ENCODE assay signal across 26 cellular contexts in genomic region chr1:222739929-222740328, GRCh38. TPM values are rescaled to one million over a fixed set of nuclear protein-coding genes. Genes with fewer than 3 reads are reported as not detected.
A peak's percentile ranks its signal among the peaks of the same experiment; 100 is the strongest.
DNase-seq lines count a peak whose midpoint lies in the region; ATAC-seq, FAIRE-seq and TF ChIP-seq lines count a peak whose summit lies in the region.
"Had no signal": no experiment of that assay in that cellular context is flagged by ENCODE, and none has a peak within 500 bp of the region (broad histone marks: within the 10 kb centered on the region; RNA-seq: fewer than 3 reads in every experiment).

No MANE protein-coding gene starts in this region.

- H3K27ac Mint-ChIP-seq in activated naive CD8-positive, alpha-beta T cell treated with anti-CD3 and anti-CD28 coated beads, Interleukin-2, amount 50 U/mL, for 24 hours = no peak overlapping the region
- H3K27ac Mint-ChIP-seq in activated naive CD8-positive, alpha-beta T cell treated with anti-CD3 and anti-CD28 coated beads for 36 hours = no peak overlapping the region
- peak overlapping the region; percentile 61 for H3K27ac Mint-ChIP-seq in central memory CD8-positive, alpha-beta T cell (ENCODE audit: low read depth)
- H3K27ac Mint-ChIP-seq: CD4-positive, alpha-beta T cell had no signal

- no peaks in the 10 kb centered on the region for H3K27me3 Mint-ChIP-seq in activated naive CD8-positive, alpha-beta T cell treated with anti-CD3 and anti-CD28 coated beads, Interleukin-2, amount 50 U/mL, for 24 hours
- no peaks in the 10 kb centered on the region for H3K27me3 Mint-ChIP-seq in activated naive CD8-positive, alpha-beta T cell treated with anti-CD3 and anti-CD28 coated beads for 36 hours
- H3K27me3 Mint-ChIP-seq in central memory CD8-positive, alpha-beta T cell = no peaks in the 10 kb centered on the region
- H3K27me3 Mint-ChIP-seq: CD4-positive, alpha-beta T cell had no signal

- no peaks in the 10 kb centered on the region for H3K36me3 Mint-ChIP-seq in activated naive CD8-positive, alpha-beta T cell treated with anti-CD3 and anti-CD28 coated beads, Interleukin-2, amount 50 U/mL, for 24 hours (ENCODE audit: low read depth)
- H3K36me3 Mint-ChIP-seq in activated naive CD8-positive, alpha-beta T cell treated with anti-CD3 and anti-CD28 coated beads for 36 hours = no peaks in the 10 kb centered on the region
- peaks cover 3% of the 10 kb centered on the region for H3K36me3 Mint-ChIP-seq in central memory CD8-positive, alpha-beta T cell (ENCODE audit: insufficient read depth)

- peak; percentile 71 for ATAC-seq in activated naive CD8-positive, alpha-beta T cell treated with anti-CD3 and anti-CD28 coated beads, Interleukin-2, amount 50 U/mL, for 24 hours
- ATAC-seq in central memory CD8-positive, alpha-beta T cell (replicated peaks; ENCODE audit: extremely low read depth, poor library complexity, severe bottlenecking) = no peak
- no peak for ATAC-seq in lower lobe of right lung
- ATAC-seq: GM12878, Right ventricle myocardium inferior had no signal

- H3K9me3 Mint-ChIP-seq in activated naive CD8-positive, alpha-beta T cell treated with anti-CD3 and anti-CD28 coated beads, Interleukin-2, amount 50 U/mL, for 24 hours = no peaks in the 10 kb centered on the region
- no peaks in the 10 kb centered on the region for H3K9me3 Mint-ChIP-seq in activated naive CD8-positive, alpha-beta T cell treated with anti-CD3 and anti-CD28 coated beads for 36 hours
- H3K9me3 Mint-ChIP-seq in central memory CD8-positive, alpha-beta T cell = no peaks in the 10 kb centered on the region
- H3K9me3 Mint-ChIP-seq: CD4-positive, alpha-beta T cell had no signal

- peaks cover 9% of the 10 kb centered on the region for H3K4me1 Mint-ChIP-seq in activated naive CD8-positive, alpha-beta T cell treated with anti-CD3 and anti-CD28 coated beads, Interleukin-2, amount 50 U/mL, for 24 hours
- H3K4me1 Mint-ChIP-seq in activated naive CD8-positive, alpha-beta T cell treated with anti-CD3 and anti-CD28 coated beads for 36 hours = no peaks in the 10 kb centered on the region
- peaks cover 5% of the 10 kb centered on the region for H3K4me1 Mint-ChIP-seq in central memory CD8-positive, alpha-beta T cell

- peak overlapping the region; percentile 89 for H3K9ac ChIP-seq in mucosa of stomach (ENCODE audit: low read length)

- H3K4me3 ChIP-seq in mucosa of stomach (ENCODE audit: low read length) (peak overlapping the region; percentile 60), lower lobe of right lung (no peak overlapping the region)
- H3K4me3 ChIP-seq: GM12878, MG63, PC-9, SJCRH30 had no signal

- no peak overlapping the region for H3K27ac ChIP-seq in lower lobe of right lung
- H3K27ac ChIP-seq: PC-9, SJCRH30 had no signal

- H3K36me3 ChIP-seq in mucosa of stomach (ENCODE audit: control insufficient read depth, insufficient read depth, low read length) (no peaks in the 10 kb centered on the region), lower lobe of right lung (peaks cover 17% of the 10 kb centered on the region)

- no peaks in the 10 kb centered on the region for H3K27me3 ChIP-seq in mucosa of stomach (ENCODE audit: control insufficient read depth, insufficient read depth, low read length)
- H3K27me3 ChIP-seq in lower lobe of right lung (ENCODE audit: low read depth) = no peaks in the 10 kb centered on the region
- H3K27me3 ChIP-seq: MG63, SJCRH30 had no signal

- H3K4me1 ChIP-seq in mucosa of stomach (ENCODE audit: control insufficient read depth, insufficient read depth, low read length) (peaks cover 13% of the 10 kb centered on the region), lower lobe of right lung (no peaks in the 10 kb centered on the region)
- H3K4me1 ChIP-seq: SJCRH30 had no signal

- intact Hi-C loops in lower lobe of right lung (cut with DNase I) = no loop called here

- H3K4me3 Mint-ChIP-seq in activated naive CD8-positive, alpha-beta T cell treated with anti-CD3 and anti-CD28 coated beads, Interleukin-2, amount 50 U/mL, for 24 hours = no peak overlapping the region
- no peak overlapping the region for H3K4me3 Mint-ChIP-seq in activated naive CD8-positive, alpha-beta T cell treated with anti-CD3 and anti-CD28 coated beads for 36 hours
- H3K4me3 Mint-ChIP-seq in central memory CD8-positive, alpha-beta T cell = no peak overlapping the region
- H3K4me3 Mint-ChIP-seq: CD4-positive, alpha-beta T cell had no signal

- no peak for DNase-seq in activated naive CD8-positive, alpha-beta T cell treated with anti-CD3 and anti-CD28 coated beads, Interleukin-2, amount 50 U/mL, for 24 hours
- no peak for DNase-seq in activated naive CD8-positive, alpha-beta T cell treated with anti-CD3 and anti-CD28 coated beads for 36 hours
- DNase-seq in central memory CD8-positive, alpha-beta T cell (ENCODE audit: low spot score in 2 of 2) = no peak
- DNase-seq in D721Med (ENCODE audit: insufficient read length, low spot score) = no peak
- DNase-seq in stimulated activated CD8-positive, alpha-beta memory T cell treated with anti-CD3 and anti-CD28 coated beads, Interleukin-4, amount 100 ng/mL, for 48 hours = no peak
- no peak for DNase-seq in lower lobe of right lung
- DNase-seq: ACHN; CD4-positive, alpha-beta T cell; COR-L47; EL; GDM1; HCEC 1CT; KBM-7; MG63; NCI-H1694; NCI-H2081; NCI-H2227 treated with DMSO at 0.1 percent for 48 hours; NCI-H526 treated with DMSO at 0.1 percent for 48 hours; PC-9; SJCRH30 had no signal

- FAIRE-seq in D721Med (lab: Jason Lieb, UNC) = no peak
- FAIRE-seq: GM12878, H1, HTR-8/SVneo had no signal

- no peaks in the 10 kb centered on the region for H3K9me3 ChIP-seq in mucosa of stomach (ENCODE audit: control insufficient read depth, low read length)
- no peaks in the 10 kb centered on the region for H3K9me3 ChIP-seq in lower lobe of right lung
- H3K9me3 ChIP-seq: MG63, SJCRH30 had no signal

- TF ChIP-seq CTCF in D721Med (IDR thresholded peaks at IDR 0.05; ENCODE audit: insufficient read depth, missing control alignments) (no peak), lower lobe of right lung (IDR thresholded peaks at IDR 0.05) (no peak)

RNA-seq across cellular contexts. Expression of gene FAM177B, which starts 2.9 kb away (rescaled TPM):
- not detected for total RNA-seq in activated naive CD8-positive, alpha-beta T cell treated with anti-CD3 and anti-CD28 coated beads for 36 hours
- 0.56 TPM for total RNA-seq in lower lobe of right lung
- total RNA-seq: CD4-positive, alpha-beta T cell; GM12878; H1; PC-9; Right ventricle myocardium inferior; RPMI7951; SJCRH30 had no signal

RNA-seq across cellular contexts. Expression of gene BROX, which starts 27.6 kb away (rescaled TPM):
- 10 to 100 TPM; 36.7 to 37.6 TPM for total RNA-seq in activated naive CD8-positive, alpha-beta T cell treated with anti-CD3 and anti-CD28 coated beads for 36 hours
- total RNA-seq in lower lobe of right lung = 50.2 TPM

RNA-seq across cellular contexts. Expression of gene AIDA, which starts 27.6 kb away (rescaled TPM):
- 10 to 100 TPM; 69.6 to 73.6 TPM for total RNA-seq in activated naive CD8-positive, alpha-beta T cell treated with anti-CD3 and anti-CD28 coated beads for 36 hours
- total RNA-seq in lower lobe of right lung = 92.5 TPM
